ENCODE assay signal across 24 cellular contexts in genomic region chr7:36086571-36086970, GRCh38.
"Had no signal": no experiment of that assay in that cellular context is flagged by ENCODE, and none has a peak within 500 bp of the region (broad histone marks: within the 10 kb centered on the region; RNA-seq: fewer than 3 reads in every experiment).

No MANE protein-coding gene starts in this region.

- H3K27ac ChIP-seq: lower lobe of right lung, ovary, skin epidermis, stomach, testis, thyroid gland, transverse colon, upper lobe of left lung, vagina had no signal

- H3K4me1 ChIP-seq: lower lobe of right lung, testis, thyroid gland, transverse colon, vagina had no signal

- H3K27me3 ChIP-seq: ovary, stomach, testis, thyroid gland, transverse colon, upper lobe of left lung, vagina had no signal

- H3K9me3 ChIP-seq: lower lobe of right lung, ovary, stomach, testis, thyroid gland, transverse colon, upper lobe of left lung, vagina had no signal

- H3K36me3 ChIP-seq: lower lobe of right lung, ovary, stomach, thyroid gland, transverse colon, upper lobe of left lung, vagina had no signal

- ATAC-seq: left cardiac atrium; left lobe of liver; lower lobe of right lung; natural killer cell; right cardiac atrium; sciatic nerve; stimulated activated naive B cell treated with anti-CD40 and anti-IgM and Interleukin-4, amounts not matched to agents 10 μg/mL and 1 μg/mL and 100 μg/mL, for 72 hours; stimulated activated naive CD8-positive, alpha-beta T cell treated with anti-CD3 and anti-CD28 coated beads, Interleukin-15, Interleukin-2, amounts not matched to agents 100 U/mL and 50 U/mL, for 24 hours had no signal

- H3K4me3 ChIP-seq: lower lobe of right lung, ovary, skin epidermis, stomach, testis, thyroid gland, transverse colon, upper lobe of left lung, vagina had no signal

- DNase-seq: islet precursor cell; left cardiac atrium; lower lobe of right lung; mammary epithelial cell; mesenchymal stem cell; natural killer cell; ovary; retina; right cardiac atrium; stimulated activated CD4-positive, alpha-beta T cell treated with anti-CD3 and anti-CD28 coated beads, Interleukin-12 subunit alpha, Interleukin-12 subunit beta, amount 100 ng/mL, for 4 hours; stimulated activated CD4-positive, alpha-beta T cell treated with anti-CD3 and anti-CD28 coated beads, Interleukin-15, amount 100 ng/mL, for 24 hours; stimulated activated CD4-positive, alpha-beta T cell treated with anti-CD3 and anti-CD28 coated beads, Interleukin-2, amount 100 ng/mL, for 24 hours; stimulated activated CD4-positive, alpha-beta T cell treated with anti-CD3 and anti-CD28 coated beads, Interleukin-4, amount 100 ng/mL, for 1 hour; stimulated activated naive B cell treated with anti-CD40 and anti-IgM and Interleukin-4, amounts not matched to agents 10 μg/mL and 1 μg/mL and 100 μg/mL, for 72 hours; stimulated activated naive CD8-positive, alpha-beta T cell treated with anti-CD3 and anti-CD28 coated beads, Interleukin-15, Interleukin-2, amounts not matched to agents 100 U/mL and 50 U/mL, for 24 hours; stomach; testis; thyroid gland; transverse colon; upper lobe of left lung had no signal
